17 cellular contexts compared by ENCODE assay signal in genomic region chr10:2011106-2011716, GRCh38.
DNase-seq lines count a peak whose midpoint lies in the region; ATAC-seq, FAIRE-seq and TF ChIP-seq lines count a peak whose summit lies in the region.
"Had no signal": no experiment of that assay in that cellular context is flagged by ENCODE, and none has a peak within 500 bp of the region (broad histone marks: within the 10 kb centered on the region; RNA-seq: fewer than 3 reads in every experiment).

No MANE protein-coding gene starts in this region.

- TF ChIP-seq EP300 in HepG2 (IDR thresholded peaks at IDR 0.05; ENCODE audit: low read depth in 2 of 2, low read length in 2 of 2) = no peak
- no peak for TF ChIP-seq EP300 in HepG2 (CRISPR knock-in tag; IDR thresholded peaks at IDR 0.05; ENCODE audit: borderline replicate concordance)
- no peak for TF ChIP-seq EP300 in stomach (IDR thresholded peaks at IDR 0.05)

- no peak overlapping the region for H2AFZ ChIP-seq in HepG2 (ENCODE audit: low read length)

- no peak overlapping the region for H3K4me2 ChIP-seq in HepG2 (ENCODE audit: low read depth, low read length)
- H3K4me2 ChIP-seq: BLaER1, KMS-11 had no signal

- TF ChIP-seq RAD21 in HepG2 (CRISPR knock-in tag; IDR thresholded peaks at IDR 0.05) = no peak

- TF ChIP-seq POLR2A in HepG2 (IDR thresholded peaks at IDR 0.05; ENCODE audit: insufficient read depth in 1 of 2, low read depth in 2 of 2, low read length in 2 of 2) (no peak), stomach (IDR thresholded peaks at IDR 0.05) (no peak), GM18505 (IDR thresholded peaks at IDR 0.05; ENCODE audit: borderline replicate concordance, extremely low read depth, insufficient read depth, insufficient read length) (no peak)

- POLR2A ChIA-PET in HepG2 (lab: Yijun Ruan, JAX) = no interaction called here

- H3K4me1 ChIP-seq in HepG2 (ENCODE audit: insufficient read depth, low read length) = no peaks in the 10 kb centered on the region
- H3K4me1 ChIP-seq in stomach = no peaks in the 10 kb centered on the region
- H3K4me1 ChIP-seq: BLaER1 had no signal

- TF ChIP-seq CTCF in HepG2 (CRISPR knock-in tag; IDR thresholded peaks at IDR 0.05) = no peak
- no peak for TF ChIP-seq CTCF in stomach (IDR thresholded peaks at IDR 0.05)

- in situ Hi-C loops in HepG2 (cut with HindIII; ENCODE audit: extremely low pct_ligation_motif_present, low pct_unique_long_range_greater_than_20kb) = no loop called here

- H4K20me1 ChIP-seq in HepG2 (ENCODE audit: insufficient read depth, low read length) = no peaks in the 10 kb centered on the region
- H4K20me1 ChIP-seq: BLaER1 had no signal

- CTCF ChIA-PET in HepG2 (lab: Yijun Ruan, JAX; ENCODE audit: low intra/inter-chr PET ratio, low total read pairs) = no interaction called here

- ATAC-seq in HepG2 (peak; percentile 31; the same call in 1 of the 3 replicates), HG03520 (IDR thresholded peaks at IDR 0.05; ENCODE audit: unreplicated experiment) (no peak), GM18505 (IDR thresholded peaks at IDR 0.05; ENCODE audit: unreplicated experiment) (no peak)
- ATAC-seq in stimulated activated naive CD8-positive, alpha-beta T cell treated with anti-CD3 and anti-CD28 coated beads, Interleukin-15, Interleukin-2, amounts not matched to agents 100 U/mL and 50 U/mL, for 24 hours = peak; percentile 28

- no peaks in the 10 kb centered on the region for H3K79me2 ChIP-seq in HepG2 (ENCODE audit: insufficient read depth, low read length)

- WGBS in HepG2 (ENCODE audit: low lambda C conversion rate) = 7% methylated on average over 7 of the region's 14 CpGs
- WGBS in stomach, 5 donors = 64 to 81% (median 71%) methylated on average over 13 to 14 of the region's 14 CpGs

- BruUV-seq in HepG2 (replicated peaks; lab: Mats Ljungman, UMichigan) = no TSS peak

- H3K9me3 ChIP-seq in HepG2 (ENCODE audit: low read length) (no peaks in the 10 kb centered on the region; the same call in 1 of the 2 replicates), stomach (no peaks in the 10 kb centered on the region)
- H3K9me3 ChIP-seq: BLaER1 had no signal

- no peak overlapping the region for H3K27ac ChIP-seq in HepG2 (ENCODE audit: extremely low read length, insufficient read depth, low read length)
- H3K27ac ChIP-seq in stomach = no peak overlapping the region
- H3K27ac ChIP-seq: BLaER1, HL-60, KMS-11 had no signal

- DNase-seq in H7 (peak; percentile 44), HepG2 (ENCODE audit: low spot score) (no peak), stomach (no peak)
- DNase-seq in stimulated activated naive CD8-positive, alpha-beta T cell treated with anti-CD3 and anti-CD28 coated beads, Interleukin-15, Interleukin-2, amounts not matched to agents 100 U/mL and 50 U/mL, for 24 hours = no peak
- no peak for DNase-seq in activated naive CD4-positive, alpha-beta T cell treated with Interleukin-2 at 50 U/mL for 16 hours
- DNase-seq: CD8-positive, alpha-beta memory T cell; NCI-H1105 treated with DMSO at 0.1 percent for 48 hours; NCI-H1930; NCI-H2171 treated with DMSO at 0.1 percent for 48 hours; NCI-H510A; SIG-M5 had no signal

- intact Hi-C loops in HepG2 (cut with micrococcal nuclease; ENCODE audit: unreplicated experiment) = no loop called here
- intact Hi-C loops in stomach (cut with DNase I; ENCODE audit: low total_unique reads) = no loop called here

- FAIRE-seq in HepG2 (lab: Jason Lieb, UNC) = no peak

- H3K9ac ChIP-seq in HepG2 (ENCODE audit: insufficient read depth, low read depth, low read length) = no peak overlapping the region
- H3K9ac ChIP-seq: BLaER1, KMS-11 had no signal

- H3K4me3 ChIP-seq in H7 (ENCODE audit: insufficient read depth, low read depth, low read length) = no peak overlapping the region
- no peak overlapping the region for H3K4me3 ChIP-seq in HepG2 (replicated peaks in 1 of 3; ENCODE audit: insufficient read depth in 1 of 3, low read depth in 2 of 3, low read length in 3 of 3)
- H3K4me3 ChIP-seq in stomach = no peak overlapping the region
- H3K4me3 ChIP-seq: BLaER1 had no signal

- H3K36me3 ChIP-seq in H7 (replicated peaks; ENCODE audit: control insufficient read depth, insufficient read depth, low read length) (no peaks in the 10 kb centered on the region), HepG2 (replicated peaks in 1 of 2; ENCODE audit: control insufficient read depth in 1 of 2, insufficient read depth in 2 of 2, low read length in 2 of 2) (no peaks in the 10 kb centered on the region), stomach (no peaks in the 10 kb centered on the region)
- H3K36me3 ChIP-seq: BLaER1 had no signal

- H3K27me3 ChIP-seq in H7 (ENCODE audit: control insufficient read depth, insufficient read depth, low read length) (no peaks in the 10 kb centered on the region), HepG2 (ENCODE audit: control insufficient read depth in 1 of 2, insufficient read depth in 2 of 2, low read length in 2 of 2) (0 out of 5 replicates have a peak, but pooled peaks cover 0 to 5% of the 10 kb centered on the region in 2 experiments), stomach (no peaks in the 10 kb centered on the region)
- H3K27me3 ChIP-seq: BLaER1 had no signal

TF ChIP-seq in PFSK-1, 5 proteins besides CTCF, POLR2A, EP300 and RAD21:
- TF ChIP-seq REST (IDR thresholded peaks at IDR 0.05; ENCODE audit: insufficient read depth in 1 of 2, low read depth in 2 of 2, low read length in 2 of 2) (peak; percentile 56 to 75; a peak in 2 of 4 replicates), SIN3A (IDR thresholded peaks at IDR 0.05; ENCODE audit: borderline replicate concordance, insufficient read depth, low read length) (no peak), POLR2AphosphoS5 (IDR thresholded peaks at IDR 0.05; ENCODE audit: low read depth, low read length) (no peak), TAF1 (IDR thresholded peaks at IDR 0.05; ENCODE audit: borderline replicate concordance, insufficient read depth, low read length) (no peak), FOXP2 (optimal IDR thresholded peaks at IDR 0.05; ENCODE audit: borderline replicate concordance, extremely low read depth, extremely low read length, insufficient read depth) (no peak)

TF ChIP-seq in HepG2, 621 proteins besides CTCF, POLR2A, EP300 and RAD21:
- TF ChIP-seq REST (IDR thresholded peaks at IDR 0.05; ENCODE audit: borderline replicate concordance in 1 of 2, low read depth in 1 of 2, low read length in 2 of 2) (peak; percentile 46 to 80), ZNF83 (CRISPR knock-in tag; IDR thresholded peaks at IDR 0.05; ENCODE audit: borderline replicate concordance) (no peak), MNT (IDR thresholded peaks at IDR 0.05) (peak; percentile 35; the same call in 1 of the 2 replicates)

Comparison
In these comparisons a context has a peak if more than half of its experiments do, and no peak if none do; other contexts are left out.
1. ATAC-seq: peak in HepG2 (single experiment) and stimulated activated naive CD8-positive, alpha-beta T cell treated with anti-CD3 and anti-CD28 coated beads, Interleukin-15, Interleukin-2, amounts not matched to agents 100 U/mL and 50 U/mL, for 24 hours (single experiment); none in HG03520 (single experiment) and GM18505 (single experiment).